In genomic region chr7:4744391-4745264, GRCh38 we compare ENCODE assay signal across 1 cellular context.
TF ChIP-seq lines count a peak whose summit lies in the region.

No MANE protein-coding gene starts in this region.

TF ChIP-seq in K562, 482 proteins besides CTCF, POLR2A, EP300 and RAD21 (continued from another document and continues in another):
- TF ChIP-seq CBX8 (IDR thresholded peaks at IDR 0.05; ENCODE audit: borderline replicate concordance, extremely low read depth, low read depth, low read length, poor library complexity, severe bottlenecking) (no peak), ZSCAN29 (IDR thresholded peaks at IDR 0.05) (no peak), MED1 (CRISPR knock-in tag; IDR thresholded peaks at IDR 0.05; ENCODE audit: borderline replicate concordance) (no peak), ZNF764 (CRISPR knock-in tag; IDR thresholded peaks at IDR 0.05; ENCODE audit: low read depth) (no peak), HINFP (tag; conservative IDR thresholded peaks at IDR 0.05; ENCODE audit: low read depth) (no peak), KLF1 (tag; IDR thresholded peaks at IDR 0.05) (no peak), AFF1 (IDR thresholded peaks at IDR 0.05; ENCODE audit: low read depth in 1 of 2, partially characterized antibody in 2 of 2) (no peak), ADNP (tag; IDR thresholded peaks at IDR 0.05) (no peak), ZNF707 (CRISPR knock-in tag; conservative IDR thresholded peaks at IDR 0.05) (no peak), ZNF639 (CRISPR knock-in tag; conservative IDR thresholded peaks at IDR 0.05 in 1 of 2, IDR thresholded peaks at IDR 0.05 in 1 of 2) (no peak; a peak in 1 of 4 replicates), MEF2D (tag; conservative IDR thresholded peaks at IDR 0.05; ENCODE audit: low read depth) (no peak), TEAD2 (tag; IDR thresholded peaks at IDR 0.05) (no peak), PCBP2 (IDR thresholded peaks at IDR 0.05; ENCODE audit: low read depth, low read length, poor library complexity, severe bottlenecking) (no peak), TCF15 (CRISPR knock-in tag; IDR thresholded peaks at IDR 0.05) (no peak), ZNF277 (CRISPR knock-in tag; IDR thresholded peaks at IDR 0.05; ENCODE audit: borderline replicate concordance) (no peak), TCF7L2 (IDR thresholded peaks at IDR 0.05; ENCODE audit: low read depth, low read length) (no peak), HNRNPLL (IDR thresholded peaks at IDR 0.05; ENCODE audit: low read depth, low read length, poor library complexity, severe bottlenecking) (no peak), CTBP1 (IDR thresholded peaks at IDR 0.05; ENCODE audit: borderline replicate concordance) (peak; percentile 78), MGA (IDR thresholded peaks at IDR 0.05) (no peak), ZNF324 (CRISPR knock-in tag; IDR thresholded peaks at IDR 0.05) (no peak), ZNF586 (CRISPR knock-in tag; conservative IDR thresholded peaks at IDR 0.05) (no peak), ZNF717 (CRISPR knock-in tag; IDR thresholded peaks at IDR 0.05) (no peak), TRIM25 (IDR thresholded peaks at IDR 0.05; ENCODE audit: borderline replicate concordance) (no peak), TEAD4 (IDR thresholded peaks at IDR 0.05; ENCODE audit: low read length) (peak; percentile 84), TEAD4 (CRISPR knock-in tag; IDR thresholded peaks at IDR 0.05; ENCODE audit: borderline replicate concordance) (no peak), ZHX1 (conservative IDR thresholded peaks at IDR 0.05; ENCODE audit: low read length) (no peak), SMARCC2 (IDR thresholded peaks at IDR 0.05; ENCODE audit: low read depth) (no peak), RBM34 (IDR thresholded peaks at IDR 0.05; ENCODE audit: borderline replicate concordance, insufficient read depth, low read length) (no peak), SMARCA5 (IDR thresholded peaks at IDR 0.05) (no peak), FOXA3 (CRISPR knock-in tag; conservative IDR thresholded peaks at IDR 0.05 in 1 of 2, IDR thresholded peaks at IDR 0.05 in 1 of 2) (peak; percentile 81 to 82; a peak in 3 of 4 replicates)
